8 cellular contexts compared by ENCODE assay signal in the genomic region with DNA sequence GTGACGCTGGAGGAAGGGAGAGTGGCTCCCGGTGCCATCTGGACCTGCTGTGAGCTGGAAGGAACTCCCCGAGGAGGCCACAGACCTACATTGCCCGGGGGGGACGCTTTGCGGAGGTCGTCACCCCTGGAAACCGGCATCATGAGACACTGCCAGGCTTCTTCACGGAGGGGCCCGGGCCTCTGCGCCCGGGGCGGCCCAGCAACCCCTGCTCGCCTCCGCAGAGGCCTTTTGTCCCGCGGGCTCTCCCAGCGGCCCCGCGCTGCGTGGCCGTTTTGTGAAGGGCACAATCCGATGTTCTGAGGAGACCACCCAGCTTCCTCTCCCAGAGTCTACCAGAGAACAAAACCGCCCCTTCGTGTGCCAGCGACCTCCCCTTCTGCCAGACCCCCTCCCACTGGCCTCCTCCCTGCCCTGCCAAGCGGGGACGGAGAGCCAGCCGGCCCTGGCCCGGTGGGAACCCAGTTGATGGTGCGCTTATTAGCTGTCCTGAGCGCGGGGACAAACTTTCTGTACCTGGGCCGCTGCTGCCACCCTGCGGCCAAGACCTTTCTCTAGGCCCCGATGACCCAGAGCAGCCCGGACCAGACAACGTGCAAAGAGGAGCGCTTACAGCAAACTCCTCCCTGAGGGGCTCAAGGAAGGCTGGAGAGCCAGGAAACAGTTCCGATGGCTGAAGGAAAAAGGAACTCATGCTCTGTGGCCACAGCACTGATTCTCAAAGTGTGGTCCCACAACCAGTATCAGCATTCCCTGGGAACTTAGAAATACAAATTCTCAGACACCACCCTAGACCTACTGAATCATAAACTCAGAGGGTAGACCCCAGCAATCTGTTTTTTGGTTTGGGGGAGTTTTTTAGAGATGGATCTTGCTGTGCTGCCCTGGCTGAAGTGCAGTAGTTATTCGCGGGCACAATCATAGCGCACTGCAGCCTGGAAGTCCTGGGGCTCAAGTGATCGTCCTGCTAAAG.
A peak's percentile ranks its signal among the peaks of the same experiment; 100 is the strongest.
DNase-seq lines count a peak whose midpoint lies in the region; TF ChIP-seq lines count a peak whose summit lies in the region.

No MANE protein-coding gene starts in this region.

- H3K27me3 ChIP-seq in esophagus muscularis mucosa = no peaks in the 10 kb centered on the region

- peak; percentile 60 for DNase-seq in SIG-M5 treated with dmso at 0.1 percent for 504 hours (lab: John Stamatoyannopoulos, UW; ENCODE audit: unreplicated experiment)
- no peak for DNase-seq in SIG-M5 (lab: John Stamatoyannopoulos, UW)
- peak; percentile 77 for DNase-seq in M059J (ENCODE audit: low read depth)
- DNase-seq in activated CD4-positive, alpha-beta T cell treated with anti-CD3 and anti-CD28 coated beads, Interleukin-2, amount 50 U/mL, for 1 hour = peak; percentile 2
- no peak for DNase-seq in esophagus muscularis mucosa (ENCODE audit: extremely low spot score)
- DNase-seq in midbrain (lab: John Stamatoyannopoulos, UW) = peak; percentile 90
- DNase-seq in stromal cell of bone marrow (ENCODE audit: low read depth) = peak; percentile 54

- CTCF ChIA-PET in HEK293 (lab: Yijun Ruan, JAX) = interaction anchor here (0.5 to 14.4 kb wide), 38 partner anchors 15 to 939 kb away, joined by 3 to 352 read pairs (median 4); a partner anchor contains a TSS

- no peaks in the 10 kb centered on the region for H3K9me3 ChIP-seq in HEK293 (ENCODE audit: control insufficient read depth, insufficient read depth, low read depth, low read length)
- no peaks in the 10 kb centered on the region for H3K9me3 ChIP-seq in esophagus muscularis mucosa

- TF ChIP-seq POLR2A in esophagus muscularis mucosa (IDR thresholded peaks at IDR 0.05; ENCODE audit: low read depth) = no peak

- intact Hi-C loops in esophagus muscularis mucosa (cut with DNase I) = loop anchor here (2.0 to 5.0 kb wide), 2 partner anchors 186 to 276 kb away; no protein-coding TSS in a partner anchor

- WGBS in esophagus muscularis mucosa = 53% methylated on average over 28 of the region's 44 CpGs

- no peaks in the 10 kb centered on the region for H3K36me3 ChIP-seq in HEK293 (ENCODE audit: control insufficient read depth in 2 of 2, insufficient read depth in 1 of 2, low read length in 2 of 2)
- H3K36me3 ChIP-seq in esophagus muscularis mucosa = no peaks in the 10 kb centered on the region

- H3K4me3 ChIP-seq in HEK293 (ENCODE audit: low read depth, low read length) (0 out of 2 replicates have a peak overlapping the region, but pooled peaks have one; percentile 1), esophagus muscularis mucosa (peak overlapping the region; percentile 19 to 38 (median 28))

- H3K27ac ChIP-seq in HEK293 (ENCODE audit: extremely low read depth, low read depth, low read length) (no peak overlapping the region; the same call in 1 of the 2 replicates), esophagus muscularis mucosa (replicated peaks in 1 of 4) (peak overlapping the region in 1 of 4 donors; percentile 5)

- H3K4me1 ChIP-seq in HEK293 (ENCODE audit: control insufficient read depth, insufficient read depth, low read length) (no peaks in the 10 kb centered on the region), esophagus muscularis mucosa (peaks cover 20 to 39% (median 34%) of the 10 kb centered on the region in 4 donors)

- TF ChIP-seq EP300 in esophagus muscularis mucosa (IDR thresholded peaks at IDR 0.05) = no peak

- peak; percentile 83 for TF ChIP-seq CTCF in HEK293 (tag by site-specific recombination; IDR thresholded peaks at IDR 0.05)
- peak; percentile 50 to 73 (median 60) for TF ChIP-seq CTCF in esophagus muscularis mucosa (IDR thresholded peaks at IDR 0.05)

- POLR2A ChIA-PET in HEK293 (lab: Yijun Ruan, JAX) = interaction anchor here (0.6 to 1.7 kb wide), 3 partner anchors 86 to 279 kb away, joined by 3 to 8 read pairs (median 5); no protein-coding TSS in a partner anchor

TF ChIP-seq in HEK293, 187 proteins besides CTCF, POLR2A, EP300 and RAD21:
- TF ChIP-seq ZNF121 (tag by site-specific recombination; IDR thresholded peaks at IDR 0.05) = peak; percentile 9; the same call in 1 of the 2 replicates
- TF ChIP-seq ZNF660 (tag by site-specific recombination; IDR thresholded peaks at IDR 0.05) = peak; percentile 74
- peak; percentile 94 for TF ChIP-seq ZNF654 (tag by site-specific recombination; IDR thresholded peaks at IDR 0.05; ENCODE audit: low read depth)
- TF ChIP-seq, protein P1, sequence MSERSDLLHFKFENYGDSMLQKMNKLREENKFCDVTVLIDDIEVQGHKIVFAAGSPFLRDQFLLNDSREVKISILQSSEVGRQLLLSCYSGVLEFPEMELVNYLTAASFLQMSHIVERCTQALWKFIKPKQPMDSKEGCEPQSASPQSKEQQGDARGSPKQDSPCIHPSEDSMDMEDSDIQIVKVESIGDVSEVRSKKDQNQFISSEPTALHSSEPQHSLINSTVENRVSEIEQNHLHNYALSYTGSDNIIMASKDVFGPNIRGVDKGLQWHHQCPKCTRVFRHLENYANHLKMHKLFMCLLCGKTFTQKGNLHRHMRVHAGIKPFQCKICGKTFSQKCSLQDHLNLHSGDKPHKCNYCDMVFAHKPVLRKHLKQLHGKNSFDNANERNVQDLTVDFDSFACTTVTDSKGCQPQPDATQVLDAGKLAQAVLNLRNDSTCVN (tag by site-specific recombination; optimal IDR thresholded peaks at IDR 0.05) = peak; percentile 20
- TF ChIP-seq, protein P2, sequence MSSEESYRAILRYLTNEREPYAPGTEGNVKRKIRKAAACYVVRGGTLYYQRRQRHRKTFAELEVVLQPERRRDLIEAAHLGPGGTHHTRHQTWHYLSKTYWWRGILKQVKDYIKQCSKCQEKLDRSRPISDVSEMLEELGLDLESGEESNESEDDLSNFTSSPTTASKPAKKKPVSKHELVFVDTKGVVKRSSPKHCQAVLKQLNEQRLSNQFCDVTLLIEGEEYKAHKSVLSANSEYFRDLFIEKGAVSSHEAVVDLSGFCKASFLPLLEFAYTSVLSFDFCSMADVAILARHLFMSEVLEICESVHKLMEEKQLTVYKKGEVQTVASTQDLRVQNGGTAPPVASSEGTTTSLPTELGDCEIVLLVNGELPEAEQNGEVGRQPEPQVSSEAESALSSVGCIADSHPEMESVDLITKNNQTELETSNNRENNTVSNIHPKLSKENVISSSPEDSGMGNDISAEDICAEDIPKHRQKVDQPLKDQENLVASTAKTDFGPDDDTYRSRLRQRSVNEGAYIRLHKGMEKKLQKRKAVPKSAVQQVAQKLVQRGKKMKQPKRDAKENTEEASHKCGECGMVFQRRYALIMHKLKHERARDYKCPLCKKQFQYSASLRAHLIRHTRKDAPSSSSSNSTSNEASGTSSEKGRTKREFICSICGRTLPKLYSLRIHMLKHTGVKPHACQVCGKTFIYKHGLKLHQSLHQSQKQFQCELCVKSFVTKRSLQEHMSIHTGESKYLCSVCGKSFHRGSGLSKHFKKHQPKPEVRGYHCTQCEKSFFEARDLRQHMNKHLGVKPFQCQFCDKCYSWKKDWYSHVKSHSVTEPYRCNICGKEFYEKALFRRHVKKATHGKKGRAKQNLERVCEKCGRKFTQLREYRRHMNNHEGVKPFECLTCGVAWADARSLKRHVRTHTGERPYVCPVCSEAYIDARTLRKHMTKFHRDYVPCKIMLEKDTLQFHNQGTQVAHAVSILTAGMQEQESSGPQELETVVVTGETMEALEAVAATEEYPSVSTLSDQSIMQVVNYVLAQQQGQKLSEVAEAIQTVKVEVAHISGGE (tag by site-specific recombination; conservative IDR thresholded peaks at IDR 0.05; ENCODE audit: low read depth) = peak; percentile 56; the same call in 1 of the 2 replicates
- peak; percentile 27; the same call in 1 of the 2 replicates for TF ChIP-seq ZNF501 (tag by site-specific recombination; IDR thresholded peaks at IDR 0.05)
- TF ChIP-seq ZIC2 (tag by site-specific recombination; IDR thresholded peaks at IDR 0.05) = 0 out of 2 replicates have a peak, but pooled peaks have one; percentile 18
- TF ChIP-seq ZNF433 (tag by site-specific recombination; IDR thresholded peaks at IDR 0.05; ENCODE audit: low read depth) = no peak
- TF ChIP-seq, protein P3, sequence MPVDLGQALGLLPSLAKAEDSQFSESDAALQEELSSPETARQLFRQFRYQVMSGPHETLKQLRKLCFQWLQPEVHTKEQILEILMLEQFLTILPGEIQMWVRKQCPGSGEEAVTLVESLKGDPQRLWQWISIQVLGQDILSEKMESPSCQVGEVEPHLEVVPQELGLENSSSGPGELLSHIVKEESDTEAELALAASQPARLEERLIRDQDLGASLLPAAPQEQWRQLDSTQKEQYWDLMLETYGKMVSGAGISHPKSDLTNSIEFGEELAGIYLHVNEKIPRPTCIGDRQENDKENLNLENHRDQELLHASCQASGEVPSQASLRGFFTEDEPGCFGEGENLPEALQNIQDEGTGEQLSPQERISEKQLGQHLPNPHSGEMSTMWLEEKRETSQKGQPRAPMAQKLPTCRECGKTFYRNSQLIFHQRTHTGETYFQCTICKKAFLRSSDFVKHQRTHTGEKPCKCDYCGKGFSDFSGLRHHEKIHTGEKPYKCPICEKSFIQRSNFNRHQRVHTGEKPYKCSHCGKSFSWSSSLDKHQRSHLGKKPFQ (tag by site-specific recombination; IDR thresholded peaks at IDR 0.05) = 0 out of 2 replicates have a peak, but pooled peaks have one; percentile 34
- peak; percentile 63; the same call in 1 of the 2 replicates for TF ChIP-seq ZSCAN30 (tag by site-specific recombination; IDR thresholded peaks at IDR 0.05)
- peak; percentile 52; the same call in 1 of the 2 replicates for TF ChIP-seq ZNF2 (tag by site-specific recombination; IDR thresholded peaks at IDR 0.05)
- TF ChIP-seq ZFP37 (tag by site-specific recombination; IDR thresholded peaks at IDR 0.05) = 0 out of 2 replicates have a peak, but pooled peaks have one; percentile 40
- no peak for TF ChIP-seq ZNF48 (tag by site-specific recombination; IDR thresholded peaks at IDR 0.05)
- no peak for TF ChIP-seq ZNF623 (tag by site-specific recombination; IDR thresholded peaks at IDR 0.05)
- TF ChIP-seq SP7 (tag by site-specific recombination; IDR thresholded peaks at IDR 0.05) = 0 out of 2 replicates have a peak, but pooled peaks have one; percentile 15
- TF ChIP-seq, protein P4, sequence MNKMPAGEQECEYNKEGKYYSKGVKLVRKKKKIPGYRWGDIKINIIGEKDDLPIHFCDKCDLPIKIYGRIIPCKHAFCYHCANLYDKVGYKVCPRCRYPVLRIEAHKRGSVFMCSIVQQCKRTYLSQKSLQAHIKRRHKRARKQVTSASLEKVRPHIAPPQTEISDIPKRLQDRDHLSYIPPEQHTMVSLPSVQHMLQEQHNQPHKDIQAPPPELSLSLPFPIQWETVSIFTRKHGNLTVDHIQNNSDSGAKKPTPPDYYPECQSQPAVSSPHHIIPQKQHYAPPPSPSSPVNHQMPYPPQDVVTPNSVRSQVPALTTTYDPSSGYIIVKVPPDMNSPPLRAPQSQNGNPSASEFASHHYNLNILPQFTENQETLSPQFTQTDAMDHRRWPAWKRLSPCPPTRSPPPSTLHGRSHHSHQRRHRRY (tag by site-specific recombination; IDR thresholded peaks at IDR 0.05) = no peak
TF ChIP-seq in HEK293: peak in this region for 12.

Comparison
In these comparisons a context has a peak if more than half of its experiments do, and no peak if none do; other contexts are left out.
1. DNase-seq: peak in SIG-M5 treated with dmso at 0.1 percent for 504 hours (single experiment), M059J (single experiment), activated CD4-positive, alpha-beta T cell treated with anti-CD3 and anti-CD28 coated beads, Interleukin-2, amount 50 U/mL, for 1 hour (single experiment), midbrain (single experiment) and stromal cell of bone marrow (single experiment); none in SIG-M5 (single experiment) and esophagus muscularis mucosa (single experiment).